ENCODE assay signal across 18 cellular contexts in the genomic region with DNA sequence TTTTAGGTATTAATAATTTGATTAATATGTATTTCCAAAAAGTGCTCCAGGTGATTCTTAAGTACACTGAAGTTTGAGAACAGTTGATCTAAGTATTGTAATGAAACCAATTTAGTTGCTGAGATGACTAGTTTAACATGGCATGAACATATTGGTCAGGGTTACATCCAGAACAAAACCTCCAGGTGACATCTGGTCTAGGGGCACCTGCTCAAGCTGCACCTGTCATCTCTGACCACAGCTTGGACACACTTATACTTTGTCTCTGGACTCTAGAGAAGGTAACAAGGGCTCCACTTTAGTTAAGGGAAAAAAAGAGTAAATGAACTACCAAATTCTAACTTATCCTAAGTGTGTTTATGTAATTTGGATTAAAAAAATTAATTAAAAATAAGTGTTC.
"Had no signal": no experiment of that assay in that cellular context is flagged by ENCODE, and none has a peak within 500 bp of the region (broad histone marks: within the 10 kb centered on the region; RNA-seq: fewer than 3 reads in every experiment).

No MANE protein-coding gene starts in this region.

- H3K36me3 ChIP-seq: colonic mucosa, thyroid gland had no signal

- H3K27ac ChIP-seq: ascending aorta, colonic mucosa, thyroid gland had no signal

- H3K4me3 ChIP-seq: ascending aorta, colonic mucosa, lung, thyroid gland had no signal

- H3K4me3 Mint-ChIP-seq: activated CD4-positive, alpha-beta T cell treated with anti-CD3 and anti-CD28 coated beads, Interleukin-2, amount 10 ng/mL, durations not matched to agents 7 days and 5 days; activated naive CD4-positive, alpha-beta T cell treated with anti-CD3 and anti-CD28 coated beads, Interleukin-2, amount 10 ng/mL, durations not matched to agents 7 days and 5 days; activated T-cell treated with anti-CD3 and anti-CD28 coated beads, Interleukin-2, amount 50 U/mL, for 4 hours; central memory CD8-positive, alpha-beta T cell; nephron progenitor cell had no signal

- DNase-seq: activated CD4-positive, alpha-beta T cell treated with anti-CD3 and anti-CD28 coated beads, Interleukin-2, amount 10 ng/mL, durations not matched to agents 7 days and 5 days; activated CD8-positive, alpha-beta memory T cell treated with anti-CD3 and anti-CD28 coated beads, Interleukin-2, amount 50 U/mL, for 4 hours; activated effector memory CD4-positive, alpha-beta T cell treated with Interleukin-2 at 50 U/mL for 16 hours; activated naive CD4-positive, alpha-beta T cell treated with anti-CD3 and anti-CD28 coated beads, Interleukin-2, amount 10 ng/mL, durations not matched to agents 7 days and 5 days; activated T-cell treated with anti-CD3 and anti-CD28 coated beads, Interleukin-2, amount 50 U/mL, for 4 hours; colonic mucosa; erythroblast; foreskin melanocyte; glutamatergic neuron; hippocampal formation; nephron progenitor cell; retina; stimulated activated naive CD4-positive, alpha-beta T cell treated with Interleukin-2 at 50 U/mL for 16 hours; thyroid gland had no signal

- ATAC-seq: activated CD4-positive, CD25-positive, alpha-beta regulatory T cell treated with anti-CD3 and anti-CD28 coated beads, Interleukin-2, amount 50 U/mL, for 24 hours; activated T-cell treated with anti-CD3 and anti-CD28 coated beads, Interleukin-2, amount 50 U/mL, for 4 hours had no signal

- H3K27me3 ChIP-seq: ascending aorta, colonic mucosa, thyroid gland had no signal

- H3K9me3 ChIP-seq: colonic mucosa, thyroid gland had no signal

- H3K9me3 Mint-ChIP-seq: activated T-cell treated with anti-CD3 and anti-CD28 coated beads, Interleukin-2, amount 50 U/mL, for 4 hours; central memory CD8-positive, alpha-beta T cell had no signal

- H3K27ac Mint-ChIP-seq: activated CD4-positive, alpha-beta T cell treated with anti-CD3 and anti-CD28 coated beads, Interleukin-2, amount 10 ng/mL, durations not matched to agents 7 days and 5 days; activated naive CD4-positive, alpha-beta T cell treated with anti-CD3 and anti-CD28 coated beads, Interleukin-2, amount 10 ng/mL, durations not matched to agents 7 days and 5 days; nephron progenitor cell had no signal

- H3K27me3 Mint-ChIP-seq: activated CD4-positive, alpha-beta T cell treated with anti-CD3 and anti-CD28 coated beads, Interleukin-2, amount 10 ng/mL, durations not matched to agents 7 days and 5 days; activated naive CD4-positive, alpha-beta T cell treated with anti-CD3 and anti-CD28 coated beads, Interleukin-2, amount 10 ng/mL, durations not matched to agents 7 days and 5 days; central memory CD8-positive, alpha-beta T cell had no signal
